ENCODE assay signal across 1 cellular context in the genomic region with DNA sequence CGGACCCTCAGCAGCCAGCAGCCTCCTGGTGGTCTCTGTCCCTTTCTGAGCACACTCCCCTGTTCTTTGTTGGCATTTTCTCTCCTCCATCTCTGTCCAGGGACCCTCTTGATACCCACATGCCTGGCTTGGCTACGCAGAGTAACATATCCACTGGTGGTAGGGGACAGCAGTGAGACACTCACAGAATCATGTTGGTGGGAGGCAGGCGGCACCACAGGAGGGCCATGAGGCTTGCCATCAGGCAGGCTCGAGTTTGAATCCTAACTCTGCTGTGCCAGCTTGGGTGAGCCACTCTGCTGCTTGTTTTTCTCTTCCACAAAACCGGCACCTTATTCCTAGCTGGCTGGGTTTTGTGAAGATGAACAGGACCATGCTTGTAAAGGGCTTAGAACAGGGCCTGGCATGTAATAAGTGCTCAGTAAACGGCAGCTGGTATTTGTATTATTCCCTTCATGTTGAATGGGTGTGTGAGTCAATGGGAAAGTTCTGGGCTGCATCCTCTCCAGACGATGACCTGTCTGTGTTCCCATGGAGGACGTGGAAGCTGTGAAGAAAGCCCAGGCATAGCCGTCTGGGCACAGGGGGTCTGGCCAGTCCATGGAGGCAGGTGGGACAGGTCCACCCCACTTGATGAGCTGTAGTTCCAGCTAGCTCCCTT.
TF ChIP-seq lines count a peak whose summit lies in the region.

No MANE protein-coding gene starts in this region.

TF ChIP-seq in HepG2, 621 proteins besides CTCF, POLR2A, EP300 and RAD21:
- TF ChIP-seq, protein P1, sequence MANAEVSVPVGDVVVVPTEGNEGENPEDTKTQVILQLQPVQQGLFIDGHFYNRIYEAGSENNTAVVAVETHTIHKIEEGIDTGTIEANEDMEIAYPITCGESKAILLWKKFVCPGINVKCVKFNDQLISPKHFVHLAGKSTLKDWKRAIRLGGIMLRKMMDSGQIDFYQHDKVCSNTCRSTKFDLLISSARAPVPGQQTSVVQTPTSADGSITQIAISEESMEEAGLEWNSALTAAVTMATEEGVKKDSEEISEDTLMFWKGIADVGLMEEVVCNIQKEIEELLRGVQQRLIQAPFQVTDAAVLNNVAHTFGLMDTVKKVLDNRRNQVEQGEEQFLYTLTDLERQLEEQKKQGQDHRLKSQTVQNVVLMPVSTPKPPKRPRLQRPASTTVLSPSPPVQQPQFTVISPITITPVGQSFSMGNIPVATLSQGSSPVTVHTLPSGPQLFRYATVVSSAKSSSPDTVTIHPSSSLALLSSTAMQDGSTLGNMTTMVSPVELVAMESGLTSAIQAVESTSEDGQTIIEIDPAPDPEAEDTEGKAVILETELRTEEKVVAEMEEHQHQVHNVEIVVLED (CRISPR knock-in tag; IDR thresholded peaks at IDR 0.05; ENCODE audit: borderline replicate concordance), result no peak
- TF ChIP-seq, protein P2, sequence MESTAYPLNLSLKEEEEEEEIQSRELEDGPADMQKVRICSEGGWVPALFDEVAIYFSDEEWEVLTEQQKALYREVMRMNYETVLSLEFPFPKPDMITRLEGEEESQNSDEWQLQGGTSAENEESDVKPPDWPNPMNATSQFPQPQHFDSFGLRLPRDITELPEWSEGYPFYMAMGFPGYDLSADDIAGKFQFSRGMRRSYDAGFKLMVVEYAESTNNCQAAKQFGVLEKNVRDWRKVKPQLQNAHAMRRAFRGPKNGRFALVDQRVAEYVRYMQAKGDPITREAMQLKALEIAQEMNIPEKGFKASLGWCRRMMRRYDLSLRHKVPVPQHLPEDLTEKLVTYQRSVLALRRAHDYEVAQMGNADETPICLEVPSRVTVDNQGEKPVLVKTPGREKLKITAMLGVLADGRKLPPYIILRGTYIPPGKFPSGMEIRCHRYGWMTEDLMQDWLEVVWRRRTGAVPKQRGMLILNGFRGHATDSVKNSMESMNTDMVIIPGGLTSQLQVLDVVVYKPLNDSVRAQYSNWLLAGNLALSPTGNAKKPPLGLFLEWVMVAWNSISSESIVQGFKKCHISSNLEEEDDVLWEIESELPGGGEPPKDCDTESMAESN (CRISPR knock-in tag; conservative IDR thresholded peaks at IDR 0.05), result no peak
- TF ChIP-seq AGO2 (optimal IDR thresholded peaks at IDR 0.05; ENCODE audit: low read depth, low read length) (peak; percentile 30), HDAC2 (CRISPR knock-in tag; IDR thresholded peaks at IDR 0.05) (peak; percentile 3; the same call in 1 of the 2 replicates), POLR2AphosphoS5 (IDR thresholded peaks at IDR 0.05; ENCODE audit: low read depth, low read length) (peak; percentile 13; the same call in 1 of the 2 replicates), TARDBP (CRISPR knock-in tag; IDR thresholded peaks at IDR 0.05) (0 out of 2 replicates have a peak, but pooled peaks have one; percentile 25), ZNF619 (CRISPR knock-in tag; IDR thresholded peaks at IDR 0.05) (0 out of 2 replicates have a peak, but pooled peaks have one; percentile 1)
TF ChIP-seq in HepG2: peak in this region for 5.
